15 cellular contexts compared by ENCODE assay signal in the genomic region with DNA sequence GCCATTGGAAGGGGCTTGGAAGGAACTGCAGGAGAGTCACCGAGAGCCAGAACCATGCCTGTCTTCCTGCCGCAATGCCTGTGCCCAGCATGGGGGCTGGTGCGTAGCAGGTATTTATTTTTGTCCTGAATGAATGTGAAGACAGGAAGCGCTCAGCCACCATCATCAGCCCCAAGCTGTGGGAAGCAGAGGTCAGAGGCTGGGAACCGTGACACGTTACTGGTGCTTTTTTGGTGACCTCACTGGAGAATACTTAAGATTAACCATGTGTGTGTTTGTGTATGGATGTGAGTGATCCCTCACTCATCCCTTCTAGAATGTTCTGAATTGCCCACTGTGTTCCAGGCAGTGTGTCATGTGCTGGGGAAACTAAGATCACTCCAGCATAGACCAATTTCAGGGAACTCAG.
DNase-seq lines count a peak whose midpoint lies in the region; ATAC-seq and TF ChIP-seq lines count a peak whose summit lies in the region.
"Had no signal": no experiment of that assay in that cellular context is flagged by ENCODE, and none has a peak within 500 bp of the region (broad histone marks: within the 10 kb centered on the region; RNA-seq: fewer than 3 reads in every experiment).

No MANE protein-coding gene starts in this region.

- H3K9me3 ChIP-seq in fibroblast of lung (ENCODE audit: control insufficient read depth, insufficient read depth, low read depth, low read length), result no peaks in the 10 kb centered on the region

- peaks cover 1% of the 10 kb centered on the region for H3K4me1 Mint-ChIP-seq in activated naive CD8-positive, alpha-beta T cell treated with anti-CD3 and anti-CD28 coated beads, Interleukin-2, amount 10 ng/mL, durations not matched to agents 7 days and 5 days
- peaks cover 17% of the 10 kb centered on the region for H3K4me1 Mint-ChIP-seq in activated naive CD8-positive, alpha-beta T cell treated with anti-CD3 and anti-CD28 coated beads for 36 hours

- no peak overlapping the region for H3K4me3 Mint-ChIP-seq in activated naive CD8-positive, alpha-beta T cell treated with anti-CD3 and anti-CD28 coated beads, Interleukin-2, amount 10 ng/mL, durations not matched to agents 7 days and 5 days
- no peak overlapping the region for H3K4me3 Mint-ChIP-seq in activated naive CD8-positive, alpha-beta T cell treated with anti-CD3 and anti-CD28 coated beads for 36 hours
- H3K4me3 Mint-ChIP-seq: stimulated activated naive CD8-positive, alpha-beta T cell treated with anti-CD3 and anti-CD28 coated beads, Interleukin-15, amount 100 ng/mL, for 72 hours had no signal

- no peak overlapping the region for H3K9ac ChIP-seq in fibroblast of lung (ENCODE audit: insufficient read depth, low read length)

- peak overlapping the region; percentile 25 for H3K27ac Mint-ChIP-seq in activated naive CD8-positive, alpha-beta T cell treated with anti-CD3 and anti-CD28 coated beads, Interleukin-2, amount 10 ng/mL, durations not matched to agents 7 days and 5 days
- H3K27ac Mint-ChIP-seq in activated naive CD8-positive, alpha-beta T cell treated with anti-CD3 and anti-CD28 coated beads for 36 hours, result no peak overlapping the region
- H3K27ac Mint-ChIP-seq: progenitor cell of endocrine pancreas had no signal

- no peak overlapping the region for H3K4me2 ChIP-seq in fibroblast of lung (ENCODE audit: extremely low read depth, insufficient read depth, low read length)

- DNase-seq in activated naive CD8-positive, alpha-beta T cell treated with anti-CD3 and anti-CD28 coated beads, Interleukin-2, amount 10 ng/mL, durations not matched to agents 7 days and 5 days, result no peak
- no peak for DNase-seq in activated naive CD8-positive, alpha-beta T cell treated with anti-CD3 and anti-CD28 coated beads for 36 hours
- DNase-seq in NAMALWA (ENCODE audit: low spot score) (peak; percentile 40), fibroblast of lung (ENCODE audit: low read depth in 2 of 2) (peak; percentile 28 to 75), renal cortical epithelial cell (ENCODE audit: low read depth) (peak; percentile 94), GM19240 (ENCODE audit: insufficient read length, low spot score) (no peak)
- DNase-seq in activated effector memory CD4-positive, alpha-beta T cell treated with anti-CD3 and anti-CD28 coated beads, Interleukin-2, amount 50 U/mL, for 16 hours, result no peak
- DNase-seq: anterior cingulate cortex; effector memory CD4-positive, alpha-beta T cell; NCI-H1105; NCI-H774; stimulated activated CD4-positive, alpha-beta T cell treated with anti-CD3 and anti-CD28 coated beads, Interleukin-4, amount 100 ng/mL, for 24 hours; stimulated activated naive CD8-positive, alpha-beta T cell treated with anti-CD3 and anti-CD28 coated beads, Interleukin-15, amount 100 ng/mL, for 72 hours had no signal

- no peak overlapping the region for H2AFZ ChIP-seq in fibroblast of lung (ENCODE audit: low read length)

- no peaks in the 10 kb centered on the region for H3K27me3 ChIP-seq in fibroblast of lung (ENCODE audit: control insufficient read depth, insufficient read depth, low read length)

- ATAC-seq in activated naive CD8-positive, alpha-beta T cell treated with anti-CD3 and anti-CD28 coated beads, Interleukin-2, amount 10 ng/mL, durations not matched to agents 7 days and 5 days (ENCODE audit: low read depth), result no peak
- no peak for ATAC-seq in HG03439 (IDR thresholded peaks at IDR 0.05; ENCODE audit: unreplicated experiment)
- ATAC-seq: stimulated activated naive CD8-positive, alpha-beta T cell treated with anti-CD3 and anti-CD28 coated beads, Interleukin-15, amount 100 ng/mL, for 72 hours had no signal

- no peaks in the 10 kb centered on the region for H3K36me3 ChIP-seq in fibroblast of lung (ENCODE audit: control insufficient read depth, insufficient read depth, low read length)

- no peak for TF ChIP-seq CTCF in fibroblast of lung (conservative IDR thresholded peaks at IDR 0.05 in 1 of 2, IDR thresholded peaks at IDR 0.05 in 1 of 2; ENCODE audit: low read depth in 1 of 2, low read length in 2 of 2)

- H3K27ac ChIP-seq in fibroblast of lung (ENCODE audit: insufficient read depth, low read length), result no peak overlapping the region

- POLR2A ChIA-PET in activated naive CD8-positive, alpha-beta T cell treated with anti-CD3 and anti-CD28 coated beads, Interleukin-2, amount 10 ng/mL, durations not matched to agents 7 days and 5 days (lab: Charles Lee), result no interaction called here

- no peaks in the 10 kb centered on the region for H3K4me1 ChIP-seq in fibroblast of lung (ENCODE audit: control insufficient read depth, extremely low read depth, insufficient read depth, low read length)

- peaks cover 17% of the 10 kb centered on the region for H3K9me3 Mint-ChIP-seq in activated naive CD8-positive, alpha-beta T cell treated with anti-CD3 and anti-CD28 coated beads, Interleukin-2, amount 10 ng/mL, durations not matched to agents 7 days and 5 days
- H3K9me3 Mint-ChIP-seq in activated naive CD8-positive, alpha-beta T cell treated with anti-CD3 and anti-CD28 coated beads for 36 hours, result peaks cover 6% of the 10 kb centered on the region

- no peak overlapping the region for H3K4me3 ChIP-seq in fibroblast of lung (replicated peaks in 1 of 4; ENCODE audit: control extremely low read depth in 1 of 4, insufficient read depth in 1 of 4, low read depth in 3 of 4, low read length in 4 of 4)

- H3K27me3 Mint-ChIP-seq in activated naive CD8-positive, alpha-beta T cell treated with anti-CD3 and anti-CD28 coated beads, Interleukin-2, amount 10 ng/mL, durations not matched to agents 7 days and 5 days, result no peaks in the 10 kb centered on the region
- H3K27me3 Mint-ChIP-seq in activated naive CD8-positive, alpha-beta T cell treated with anti-CD3 and anti-CD28 coated beads for 36 hours, result no peaks in the 10 kb centered on the region
- H3K27me3 Mint-ChIP-seq: progenitor cell of endocrine pancreas; stimulated activated naive CD8-positive, alpha-beta T cell treated with anti-CD3 and anti-CD28 coated beads, Interleukin-15, amount 100 ng/mL, for 72 hours had no signal

- no peaks in the 10 kb centered on the region for H3K79me2 ChIP-seq in fibroblast of lung (ENCODE audit: control insufficient read depth, insufficient read depth, low read length)

- H3K36me3 Mint-ChIP-seq in activated naive CD8-positive, alpha-beta T cell treated with anti-CD3 and anti-CD28 coated beads, Interleukin-2, amount 10 ng/mL, durations not matched to agents 7 days and 5 days, result peaks cover 1% of the 10 kb centered on the region
- H3K36me3 Mint-ChIP-seq in activated naive CD8-positive, alpha-beta T cell treated with anti-CD3 and anti-CD28 coated beads for 36 hours, result peaks cover 11% of the 10 kb centered on the region

- H4K20me1 ChIP-seq in fibroblast of lung (ENCODE audit: control insufficient read depth, extremely low read depth, insufficient read depth, low read length), result no peaks in the 10 kb centered on the region

Comparison
In these comparisons a context has a peak if more than half of its experiments do, and no peak if none do; other contexts are left out.
1. DNase-seq: peak in NAMALWA (single experiment), fibroblast of lung (2 of 2) and renal cortical epithelial cell (single experiment); none in activated naive CD8-positive, alpha-beta T cell treated with anti-CD3 and anti-CD28 coated beads, Interleukin-2, amount 10 ng/mL, durations not matched to agents 7 days and 5 days (single experiment), activated naive CD8-positive, alpha-beta T cell treated with anti-CD3 and anti-CD28 coated beads for 36 hours (single experiment), GM19240 (single experiment) and activated effector memory CD4-positive, alpha-beta T cell treated with anti-CD3 and anti-CD28 coated beads, Interleukin-2, amount 50 U/mL, for 16 hours (single experiment).